ENCODE assay signal across 1 cellular context in genomic region chr3:160485931-160486330, GRCh38.
TF ChIP-seq lines count a peak whose summit lies in the region.

No MANE protein-coding gene starts in this region.

TF ChIP-seq in HepG2, 621 proteins besides CTCF, POLR2A, EP300 and RAD21 (continued from another document):
- TF ChIP-seq PAXIP1 (CRISPR knock-in tag; conservative IDR thresholded peaks at IDR 0.05) (no peak), IRF2 (CRISPR knock-in tag; IDR thresholded peaks at IDR 0.05) (no peak)
- TF ChIP-seq, protein P1, sequence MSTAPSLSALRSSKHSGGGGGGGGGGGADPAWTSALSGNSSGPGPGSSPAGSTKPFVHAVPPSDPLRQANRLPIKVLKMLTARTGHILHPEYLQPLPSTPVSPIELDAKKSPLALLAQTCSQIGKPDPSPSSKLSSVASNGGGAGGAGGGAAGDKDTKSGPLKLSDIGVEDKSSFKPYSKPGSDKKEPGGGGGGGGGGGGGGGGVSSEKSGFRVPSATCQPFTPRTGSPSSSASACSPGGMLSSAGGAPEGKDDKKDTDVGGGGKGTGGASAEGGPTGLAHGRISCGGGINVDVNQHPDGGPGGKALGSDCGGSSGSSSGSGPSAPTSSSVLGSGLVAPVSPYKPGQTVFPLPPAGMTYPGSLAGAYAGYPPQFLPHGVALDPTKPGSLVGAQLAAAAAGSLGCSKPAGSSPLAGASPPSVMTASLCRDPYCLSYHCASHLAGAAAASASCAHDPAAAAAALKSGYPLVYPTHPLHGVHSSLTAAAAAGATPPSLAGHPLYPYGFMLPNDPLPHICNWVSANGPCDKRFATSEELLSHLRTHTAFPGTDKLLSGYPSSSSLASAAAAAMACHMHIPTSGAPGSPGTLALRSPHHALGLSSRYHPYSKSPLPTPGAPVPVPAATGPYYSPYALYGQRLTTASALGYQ (CRISPR knock-in tag; IDR thresholded peaks at IDR 0.05) = 0 out of 2 replicates have a peak, but pooled peaks have one; percentile 22
